In genomic region chr4:87644286-87644685, GRCh38 we compare ENCODE assay signal across 19 cellular contexts. TPM values are rescaled to one million over a fixed set of nuclear protein-coding genes. Genes with fewer than 3 reads are reported as not detected.
A peak's percentile ranks its signal among the peaks of the same experiment; 100 is the strongest.
DNase-seq lines count a peak whose midpoint lies in the region; ATAC-seq, FAIRE-seq and TF ChIP-seq lines count a peak whose summit lies in the region.
"Had no signal": no experiment of that assay in that cellular context is flagged by ENCODE, and none has a peak within 500 bp of the region (broad histone marks: within the 10 kb centered on the region; RNA-seq: fewer than 3 reads in every experiment).

No MANE protein-coding gene starts in this region.

- peak; percentile 42 for TF ChIP-seq CTCF in C4-2B (conservative IDR thresholded peaks at IDR 0.05)
- peak; percentile 24; the same call in 1 of the 2 replicates for TF ChIP-seq CTCF in LNCAP (IDR thresholded peaks at IDR 0.05)
- TF ChIP-seq CTCF in K562 (IDR thresholded peaks at IDR 0.05 in 2 of 3, conservative IDR thresholded peaks at IDR 0.05 in 1 of 3; ENCODE audit: insufficient read depth in 2 of 3, low read depth in 1 of 3, low read length in 3 of 3) = no peak
- TF ChIP-seq CTCF in progenitor cell of endocrine pancreas (IDR thresholded peaks at IDR 0.05; ENCODE audit: unreplicated experiment) = peak; percentile 11

- H2AFZ ChIP-seq in K562 (ENCODE audit: low read depth, low read length) = no peak overlapping the region

- CTCF ChIA-PET in K562 (lab: Yijun Ruan, JAX; ENCODE audit: low intra/inter-chr PET ratio) = no interaction called here

- no peak for FAIRE-seq in K562 (lab: Jason Lieb, UNC)
- FAIRE-seq: GM12891 had no signal

- H3K9ac ChIP-seq in K562 (ENCODE audit: insufficient read depth in 1 of 2, low read depth in 2 of 2, low read length in 2 of 2) = no peak overlapping the region
- H3K9ac ChIP-seq: BLaER1 had no signal

- peaks cover 15% of the 10 kb centered on the region for H3K9me3 Mint-ChIP-seq in progenitor cell of endocrine pancreas (ENCODE audit: low read depth)

- H3K36me3 ChIP-seq in K562 (ENCODE audit: control insufficient read depth, insufficient read depth, low read length) = no peaks in the 10 kb centered on the region
- H3K36me3 ChIP-seq: BLaER1, MG63 had no signal

- H4K20me1 ChIP-seq in K562 (replicated peaks; ENCODE audit: control insufficient read depth, insufficient read depth, low read length) = no peaks in the 10 kb centered on the region
- H4K20me1 ChIP-seq: BLaER1 had no signal

- no peak overlapping the region for H3K27ac ChIP-seq in C4-2B
- no peak overlapping the region for H3K27ac ChIP-seq in K562 (ENCODE audit: extremely low read depth, low read depth, low read length)
- H3K27ac ChIP-seq: BLaER1 had no signal

- intact Hi-C loops in K562 (cut with micrococcal nuclease) = no loop called here

- no peaks in the 10 kb centered on the region for H3K27me3 ChIP-seq in K562 (ENCODE audit: control insufficient read depth in 2 of 2, insufficient read depth in 2 of 2, low read length in 2 of 2)
- H3K27me3 ChIP-seq: BLaER1, MG63 had no signal

- H3K4me2 ChIP-seq in K562 (ENCODE audit: insufficient read depth, low read length) = no peak overlapping the region
- H3K4me2 ChIP-seq: BLaER1 had no signal

- H3K9me1 ChIP-seq in K562 (ENCODE audit: control insufficient read depth, insufficient read depth, low read length) = no peaks in the 10 kb centered on the region

- no peak for TF ChIP-seq EP300 in K562 (IDR thresholded peaks at IDR 0.05; ENCODE audit: low read length)

- WGBS in K562 (ENCODE audit: insufficient coverage, low coverage, missing lambda C conversion rate) = 11% methylated on average over 6 of the region's 6 CpGs

- H3K4me3 Mint-ChIP-seq in progenitor cell of endocrine pancreas (ENCODE audit: low read depth) = no peak overlapping the region

- H3K79me2 ChIP-seq in K562 (ENCODE audit: control insufficient read depth, insufficient read depth, low read length) = no peaks in the 10 kb centered on the region

- POLR2A ChIA-PET in K562 (lab: Yijun Ruan, JAX) = interaction anchor here (0.8 kb wide), 1 partner anchor 19 kb away, joined by 3 read pairs; no protein-coding TSS in a partner anchor

- DNase-seq in K562 (ENCODE audit: extremely low read depth in 1 of 4, low spot score in 3 of 4) = no peak
- DNase-seq in progenitor cell of endocrine pancreas (ENCODE audit: low spot score, unreplicated experiment) = no peak
- DNase-seq in GM19240 (ENCODE audit: insufficient read length, low spot score) = no peak
- DNase-seq: DMS 273 treated with DMSO at 0.1 percent for 48 hours, EL, KG1, MG63, NCI-H1105 treated with DMSO at 0.1 percent for 48 hours, NCI-H187, NCI-H446, NCI-H748 treated with DMSO at 0.1 percent for 48 hours, SHP77 treated with DMSO at 0.1 percent for 48 hours had no signal

- no peaks in the 10 kb centered on the region for H3K4me1 ChIP-seq in K562 (replicated peaks in 1 of 2; ENCODE audit: control insufficient read depth in 2 of 2, insufficient read depth in 2 of 2, low read length in 2 of 2)
- H3K4me1 ChIP-seq: BLaER1 had no signal

- no TSS peak for BruUV-seq in K562 (replicated peaks; lab: Mats Ljungman, UMichigan)

- H3K36me3 Mint-ChIP-seq in progenitor cell of endocrine pancreas (ENCODE audit: insufficient read depth) = no peaks in the 10 kb centered on the region

- no peak for TF ChIP-seq POLR2A in K562 (conservative IDR thresholded peaks at IDR 0.05)

- H3K4me1 Mint-ChIP-seq in progenitor cell of endocrine pancreas (ENCODE audit: low read depth) = no peaks in the 10 kb centered on the region

- ATAC-seq in K562 (0 out of 3 replicates have a peak, but pooled peaks have one; percentile 28), esophagus mucosa (no peak), HG02981 (IDR thresholded peaks at IDR 0.05; ENCODE audit: unreplicated experiment) (no peak)

- H3K27me3 Mint-ChIP-seq in progenitor cell of endocrine pancreas = no peaks in the 10 kb centered on the region

- H3K27ac Mint-ChIP-seq in progenitor cell of endocrine pancreas = no peak overlapping the region

- H3K4me3 ChIP-seq in K562 = no peak overlapping the region
- H3K4me3 ChIP-seq: BLaER1, MG63 had no signal

- no peak for TF ChIP-seq RAD21 in K562 (CRISPR knock-in tag; conservative IDR thresholded peaks at IDR 0.05 in 1 of 2, IDR thresholded peaks at IDR 0.05 in 1 of 2)

- in situ Hi-C loops in K562 (cut with MboI) = no loop called here

- no peaks in the 10 kb centered on the region for H3K9me3 ChIP-seq in K562 (replicated peaks; ENCODE audit: control insufficient read depth, insufficient read depth, low read depth, low read length)
- H3K9me3 ChIP-seq: BLaER1, MG63 had no signal

TF ChIP-seq in K562, 482 proteins besides CTCF, POLR2A, EP300 and RAD21:
- TF ChIP-seq GTF2B (IDR thresholded peaks at IDR 0.05; ENCODE audit: extremely low read depth, insufficient read length) (no peak), BCOR (IDR thresholded peaks at IDR 0.05) (no peak), ZNF133 (CRISPR knock-in tag; IDR thresholded peaks at IDR 0.05) (no peak), ATF2 (CRISPR knock-in tag; IDR thresholded peaks at IDR 0.05) (no peak), MTA3 (IDR thresholded peaks at IDR 0.05; ENCODE audit: borderline replicate concordance) (no peak), KAT7 (CRISPR knock-in tag; IDR thresholded peaks at IDR 0.05; ENCODE audit: borderline replicate concordance) (no peak), LCOR (CRISPR knock-in tag; IDR thresholded peaks at IDR 0.05) (no peak), ZNF75A (CRISPR knock-in tag; IDR thresholded peaks at IDR 0.05) (no peak), SREBF2 (CRISPR knock-in tag; IDR thresholded peaks at IDR 0.05) (no peak), SNIP1 (IDR thresholded peaks at IDR 0.05; ENCODE audit: low read depth) (no peak), ZNF253 (CRISPR knock-in tag; conservative IDR thresholded peaks at IDR 0.05) (no peak), HNRNPLL (IDR thresholded peaks at IDR 0.05; ENCODE audit: low read depth, low read length, poor library complexity, severe bottlenecking) (no peak)
TF ChIP-seq in K562: peak in this region for 0.

RNA-seq across cellular contexts. Expression of gene DMP1, which starts 5.8 kb away (rescaled TPM):
- not detected in 2 replicates for total RNA-seq in K562 (2011; cell fraction: chromatin; rRNA removed; ENCODE audit: low replicate concordance)
- total RNA-seq in K562 (2011; cell fraction: nucleolus; rRNA removed) = not detected in 2 replicates
- not detected in 2 replicates for total RNA-seq in K562 (2011; cell fraction: nucleoplasm; rRNA removed)
- total RNA-seq in K562 (2014; rRNA removed) = not detected in 2 replicates
- total RNA-seq in K562 (2014; rRNA removed; fragmentation: Illumina TruSeq; extraction: Trizol) = not detected in 2 replicates
- not detected in 2 replicates for total RNA-seq in K562 (2015; rRNA removed; fragmentation: Illumina TruSeq; extraction: Trizol)
- not detected in 2 replicates for total RNA-seq in K562 (2021)
- not detected in 2 replicates for polyA plus RNA-seq in K562 (2011; rRNA removed)
- not detected in 2 replicates for polyA plus RNA-seq in K562 (2011; cell fraction: cytosol; rRNA removed)
- not detected in 2 replicates for polyA plus RNA-seq in K562 (2011; cell fraction: nucleus; rRNA removed)
- polyA plus RNA-seq in K562 (2012) = not detected in 2 replicates
- not detected in 2 replicates for polyA plus RNA-seq in K562 (2014; fragmentation: Illumina TruSeq; extraction: Trizol)
- polyA plus RNA-seq in K562 (2014; fragmentation: Nextera tagmentation; extraction: Ambion mirVana) = not detected
- polyA plus RNA-seq in K562 (2014; rRNA removed) = not detected in 2 replicates
- not detected in 2 replicates for polyA minus RNA-seq in K562 (2011; rRNA and poly(A)+ RNA removed)
- not detected in 2 replicates for polyA minus RNA-seq in K562 (2011; cell fraction: cytosol; rRNA and poly(A)+ RNA removed)
- not detected in 2 replicates for polyA minus RNA-seq in K562 (2011; cell fraction: nucleus; rRNA and poly(A)+ RNA removed)
- not detected in 2 replicates for total RNA-seq in progenitor cell of endocrine pancreas
- not detected for total RNA-seq in esophagus mucosa
- polyA plus RNA-seq: AG04450 had no signal

RNA-seq across cellular contexts. Expression of gene DSPP, which starts 36.0 kb away (rescaled TPM):
- not detected in 2 replicates for total RNA-seq in K562 (2011; cell fraction: chromatin; rRNA removed; ENCODE audit: low replicate concordance)
- total RNA-seq in K562 (2011; cell fraction: nucleolus; rRNA removed) = not detected in 2 replicates
- not detected in 2 replicates for total RNA-seq in K562 (2011; cell fraction: nucleoplasm; rRNA removed)
- not detected in 2 replicates for total RNA-seq in K562 (2014; rRNA removed)
- not detected in 2 replicates for total RNA-seq in K562 (2014; rRNA removed; fragmentation: Illumina TruSeq; extraction: Trizol)
- total RNA-seq in K562 (2015; rRNA removed; fragmentation: Illumina TruSeq; extraction: Trizol) = not detected in 2 replicates
- not detected in 2 replicates for total RNA-seq in K562 (2021)
- polyA plus RNA-seq in K562 (2011; rRNA removed) = not detected in 2 replicates
- polyA plus RNA-seq in K562 (2011; cell fraction: cytosol; rRNA removed) = not detected in 2 replicates
- not detected in 2 replicates for polyA plus RNA-seq in K562 (2011; cell fraction: nucleus; rRNA removed)
- 0.01 TPM in 1 of 2 replicates, not detected in the other for polyA plus RNA-seq in K562 (2012)
- polyA plus RNA-seq in K562 (2014; fragmentation: Illumina TruSeq; extraction: Trizol) = not detected in 2 replicates
- polyA plus RNA-seq in K562 (2014; fragmentation: Nextera tagmentation; extraction: Ambion mirVana) = not detected
- polyA plus RNA-seq in K562 (2014; rRNA removed) = not detected in 2 replicates
- not detected in 2 replicates for polyA minus RNA-seq in K562 (2011; rRNA and poly(A)+ RNA removed)
- not detected in 2 replicates for polyA minus RNA-seq in K562 (2011; cell fraction: cytosol; rRNA and poly(A)+ RNA removed)
- not detected in 2 replicates for polyA minus RNA-seq in K562 (2011; cell fraction: nucleus; rRNA and poly(A)+ RNA removed)
- total RNA-seq in progenitor cell of endocrine pancreas = not detected in 2 replicates
- total RNA-seq in esophagus mucosa = not detected
- polyA plus RNA-seq: AG04450 had no signal

Comparison
In these comparisons a context has a peak if more than half of its experiments do, and no peak if none do; other contexts are left out.
1. CTCF ChIP-seq: peak in C4-2B (single experiment), LNCAP (single experiment) and progenitor cell of endocrine pancreas (single experiment); none in K562 (0 of 3).